25 cellular contexts compared by ENCODE assay signal in the genomic region with DNA sequence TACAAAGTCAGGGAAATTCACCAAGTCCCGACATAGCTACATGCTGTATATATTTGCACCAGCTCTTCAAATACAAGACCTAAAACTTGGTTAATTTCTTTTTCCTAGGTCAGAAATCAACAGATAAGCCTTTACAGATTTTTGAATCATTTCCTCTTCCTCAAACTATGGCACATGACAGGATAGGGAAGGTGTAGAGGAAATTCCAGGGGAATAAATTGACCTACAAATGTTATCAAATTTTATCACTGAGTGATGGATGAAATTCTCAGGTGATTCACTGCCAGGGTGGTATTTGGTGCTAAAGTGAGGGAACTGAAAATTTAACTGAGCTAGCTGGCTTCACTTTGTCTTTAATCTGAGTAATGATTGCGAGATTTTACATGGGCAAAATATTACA.
A peak's percentile ranks its signal among the peaks of the same experiment; 100 is the strongest.
DNase-seq lines count a peak whose midpoint lies in the region; FAIRE-seq and TF ChIP-seq lines count a peak whose summit lies in the region.
"Had no signal": no experiment of that assay in that cellular context is flagged by ENCODE, and none has a peak within 500 bp of the region (broad histone marks: within the 10 kb centered on the region; RNA-seq: fewer than 3 reads in every experiment).

No MANE protein-coding gene starts in this region.

- H4K20me1 ChIP-seq in astrocyte (ENCODE audit: insufficient read depth, low read length), result no peaks in the 10 kb centered on the region
- H4K20me1 ChIP-seq: BLaER1 had no signal

- TF ChIP-seq CTCF in HFFc6 (IDR thresholded peaks at IDR 0.05), result no peak
- no peak for TF ChIP-seq CTCF in astrocyte (IDR thresholded peaks at IDR 0.05; ENCODE audit: insufficient read depth, low read depth, low read length)
- TF ChIP-seq CTCF in type B pancreatic cell (conservative IDR thresholded peaks at IDR 0.05), result no peak

- H3K27me3 Mint-ChIP-seq in HFFc6 (ENCODE audit: insufficient read depth) (no peaks in the 10 kb centered on the region), astrocyte (ENCODE audit: low read depth, unreplicated experiment) (no peaks in the 10 kb centered on the region), type B pancreatic cell (no peaks in the 10 kb centered on the region)
- H3K27me3 Mint-ChIP-seq: IgD-negative memory B cell; naive thymus-derived CD8-positive, alpha-beta T cell had no signal

- H3K36me3 Mint-ChIP-seq in HFFc6 (ENCODE audit: low read depth) (peaks cover 12% of the 10 kb centered on the region), astrocyte (ENCODE audit: low read depth, unreplicated experiment) (no peaks in the 10 kb centered on the region), type B pancreatic cell (peaks cover 7% of the 10 kb centered on the region)
- H3K36me3 Mint-ChIP-seq: IgD-negative memory B cell; naive thymus-derived CD8-positive, alpha-beta T cell had no signal

- H3K36me3 ChIP-seq in astrocyte (ENCODE audit: insufficient read depth, low read length), result no peaks in the 10 kb centered on the region
- H3K36me3 ChIP-seq: ascending aorta, colonic mucosa, heart left ventricle had no signal

- H3K9me3 ChIP-seq in astrocyte (ENCODE audit: insufficient read depth, low read depth, low read length), result no peaks in the 10 kb centered on the region
- H3K9me3 ChIP-seq: ascending aorta, BLaER1, colonic mucosa, heart left ventricle had no signal

- no peak overlapping the region for H3K9ac ChIP-seq in astrocyte (ENCODE audit: low read length)
- H3K9ac ChIP-seq: BLaER1 had no signal

- H3K27ac ChIP-seq in astrocyte (ENCODE audit: low read depth, low read length), result no peak overlapping the region
- H3K27ac ChIP-seq: BLaER1, colonic mucosa had no signal

- H3K9me3 Mint-ChIP-seq in HFFc6 (no peaks in the 10 kb centered on the region), astrocyte (ENCODE audit: unreplicated experiment) (no peaks in the 10 kb centered on the region), type B pancreatic cell (peaks cover 4% of the 10 kb centered on the region)
- H3K9me3 Mint-ChIP-seq: T-helper 1 cell treated with Interleukin-12 subunit alpha and Interleukin-12 subunit beta and Interleukin-4 antibody, amounts not matched to agents 30 μg/mL and 1 μg/mL, for 36 hours had no signal

- H3K27ac Mint-ChIP-seq in HFFc6 (peak overlapping the region; percentile 56; the same call in 1 of the 2 replicates), astrocyte (ENCODE audit: unreplicated experiment) (no peak overlapping the region), type B pancreatic cell (no peak overlapping the region)
- H3K27ac Mint-ChIP-seq: IgD-negative memory B cell; naive thymus-derived CD8-positive, alpha-beta T cell; T-helper 1 cell treated with Interleukin-12 subunit alpha and Interleukin-12 subunit beta and Interleukin-4 antibody, amounts not matched to agents 30 μg/mL and 1 μg/mL, for 36 hours had no signal

- no peak overlapping the region for H2AFZ ChIP-seq in astrocyte (ENCODE audit: low read depth, low read length)

- peak overlapping the region; percentile 47 for H3K4me2 ChIP-seq in astrocyte (ENCODE audit: low read length)
- H3K4me2 ChIP-seq: BLaER1 had no signal

- DNase-seq in HFFc6 (no peak), astrocyte (ENCODE audit: low read depth) (no peak), kidney tubule cell (ENCODE audit: low spot score) (peak; percentile 21), type B pancreatic cell (ENCODE audit: extremely low spot score, unreplicated experiment) (no peak), Ammon's horn (ENCODE audit: low spot score) (no peak), NCI-H524 treated with DMSO at 0.1 percent for 48 hours (lab: John Stamatoyannopoulos, UW) (no peak), NCI-H82 (lab: John Stamatoyannopoulos, UW) (no peak)
- DNase-seq: activated CD4-positive, alpha-beta T cell treated with anti-CD3 and anti-CD28 coated beads, Interleukin-2, amount 50 U/mL, for 48 hours; activated gamma-delta T cell treated with Interleukin-2 at 50 U/mL for 16 hours; activated T-cell treated with anti-CD3 and anti-CD28 coated beads, Interleukin-2, amount 50 U/mL, for 48 hours; colonic mucosa; effector memory CD4-positive, alpha-beta T cell; heart left ventricle; left ventricle myocardium superior; naive thymus-derived CD8-positive, alpha-beta T cell; NCI-H146; NCI-H2107; NCI-H446; occipital lobe; stimulated activated naive CD4-positive, alpha-beta T cell had no signal

- no peak for FAIRE-seq in astrocyte (lab: Jason Lieb, UNC)

- peaks cover 29% of the 10 kb centered on the region for H3K4me1 ChIP-seq in astrocyte (ENCODE audit: insufficient read depth, low read length)
- H3K4me1 ChIP-seq: colonic mucosa had no signal

- H3K4me1 Mint-ChIP-seq in HFFc6 (ENCODE audit: low read depth) (peaks cover 59% of the 10 kb centered on the region), astrocyte (ENCODE audit: low read depth, unreplicated experiment) (peaks cover 36% of the 10 kb centered on the region), type B pancreatic cell (ENCODE audit: unreplicated experiment) (peaks cover 33% of the 10 kb centered on the region)
- H3K4me1 Mint-ChIP-seq: IgD-negative memory B cell; naive thymus-derived CD8-positive, alpha-beta T cell had no signal

- no peak overlapping the region for H3K4me3 ChIP-seq in astrocyte (ENCODE audit: insufficient read depth, low read depth, low read length)
- H3K4me3 ChIP-seq: ascending aorta, BLaER1, colonic mucosa, heart left ventricle, skin epidermis had no signal

- H3K4me3 Mint-ChIP-seq in HFFc6, result no peak overlapping the region
- no peak overlapping the region for H3K4me3 Mint-ChIP-seq in astrocyte (ENCODE audit: unreplicated experiment)
- H3K4me3 Mint-ChIP-seq in type B pancreatic cell, result peak overlapping the region; percentile 5
- H3K4me3 Mint-ChIP-seq: IgD-negative memory B cell; naive thymus-derived CD8-positive, alpha-beta T cell; T-helper 1 cell treated with Interleukin-12 subunit alpha and Interleukin-12 subunit beta and Interleukin-4 antibody, amounts not matched to agents 30 μg/mL and 1 μg/mL, for 36 hours had no signal

- H3K27me3 ChIP-seq in astrocyte (ENCODE audit: insufficient read depth, low read length), result no peaks in the 10 kb centered on the region
- H3K27me3 ChIP-seq: ascending aorta, BLaER1, colonic mucosa had no signal

- H3K79me2 ChIP-seq in astrocyte (ENCODE audit: insufficient read depth, low read length), result no peaks in the 10 kb centered on the region
